Comparison of ENCODE assay signal across 1 cellular context in genomic region chr1:207873055-207873890, GRCh38.
TF ChIP-seq lines count a peak whose summit lies in the region.

No MANE protein-coding gene starts in this region.

TF ChIP-seq in K562, 482 proteins besides CTCF, POLR2A, EP300 and RAD21 (continued from another document and continues in another):
- peak in 1 of 2 experiments; percentile 79; a peak in 2 of 4 replicates for TF ChIP-seq ETV6 (IDR thresholded peaks at IDR 0.05; ENCODE audit: borderline replicate concordance in 1 of 2, low read depth in 2 of 2, low read length in 1 of 2)
- TF ChIP-seq ETV6 (CRISPR knock-in tag; IDR thresholded peaks at IDR 0.05; ENCODE audit: borderline replicate concordance), result no peak
- no peak for TF ChIP-seq ZZZ3 (IDR thresholded peaks at IDR 0.05)
- TF ChIP-seq HINFP (tag; conservative IDR thresholded peaks at IDR 0.05; ENCODE audit: low read depth), result no peak
- TF ChIP-seq ZNF75A (CRISPR knock-in tag; IDR thresholded peaks at IDR 0.05), result no peak
- TF ChIP-seq ZNF584 (CRISPR knock-in tag; IDR thresholded peaks at IDR 0.05; ENCODE audit: low read depth), result peak; percentile 81; the same call in 1 of the 2 replicates
- TF ChIP-seq ZNF212 (CRISPR knock-in tag; IDR thresholded peaks at IDR 0.05), result no peak
- TF ChIP-seq PHF8 (IDR thresholded peaks at IDR 0.05; ENCODE audit: borderline replicate concordance, low read length), result no peak
- no peak for TF ChIP-seq TAF9B (IDR thresholded peaks at IDR 0.05; ENCODE audit: partially characterized antibody)
- TF ChIP-seq DPF2 (IDR thresholded peaks at IDR 0.05), result peak; percentile 54; the same call in 1 of the 2 replicates
- no peak for TF ChIP-seq ZFP91 (CRISPR knock-in tag; IDR thresholded peaks at IDR 0.05)
- TF ChIP-seq ZFPM2 (CRISPR knock-in tag; IDR thresholded peaks at IDR 0.05), result no peak
- no peak for TF ChIP-seq RERE (CRISPR knock-in tag; IDR thresholded peaks at IDR 0.05; ENCODE audit: borderline replicate concordance)
- no peak for TF ChIP-seq IRF9 (tag; IDR thresholded peaks at IDR 0.05)
- TF ChIP-seq ZNF277 (CRISPR knock-in tag; IDR thresholded peaks at IDR 0.05; ENCODE audit: borderline replicate concordance), result no peak
- no peak for TF ChIP-seq BRCA1 (IDR thresholded peaks at IDR 0.05)
- TF ChIP-seq BRCA1 (CRISPR knock-in tag; IDR thresholded peaks at IDR 0.05), result no peak
- TF ChIP-seq CBFB (CRISPR knock-in tag; IDR thresholded peaks at IDR 0.05), result no peak
- no peak; the same call in 1 of the 2 replicates for TF ChIP-seq RFX7 (CRISPR knock-in tag; IDR thresholded peaks at IDR 0.05)
- no peak for TF ChIP-seq ZNF311 (CRISPR knock-in tag; IDR thresholded peaks at IDR 0.05)
- no peak for TF ChIP-seq CREB3L1 (IDR thresholded peaks at IDR 0.05; ENCODE audit: borderline replicate concordance, low read depth)
- TF ChIP-seq PHTF2 (CRISPR knock-in tag; IDR thresholded peaks at IDR 0.05), result no peak
- TF ChIP-seq ZNF253 (CRISPR knock-in tag; conservative IDR thresholded peaks at IDR 0.05), result no peak
- TF ChIP-seq FOSL1 (tag; conservative IDR thresholded peaks at IDR 0.05), result no peak; the same call in 1 of the 2 replicates
- no peak for TF ChIP-seq POLR2B (IDR thresholded peaks at IDR 0.05; ENCODE audit: low read depth, partially characterized antibody)
- TF ChIP-seq ARNT (IDR thresholded peaks at IDR 0.05), result no peak
- TF ChIP-seq NFIX (CRISPR knock-in tag; IDR thresholded peaks at IDR 0.05; ENCODE audit: low read depth), result no peak
- TF ChIP-seq NCOA6 (IDR thresholded peaks at IDR 0.05), result no peak
- TF ChIP-seq NR3C1 (CRISPR knock-in tag; IDR thresholded peaks at IDR 0.05), result no peak
- no peak for TF ChIP-seq POLR2AphosphoS2 (IDR thresholded peaks at IDR 0.05; ENCODE audit: low read length)
- TF ChIP-seq POLR3A (IDR thresholded peaks at IDR 0.05; ENCODE audit: borderline replicate concordance, extremely low read depth, insufficient read depth, insufficient read length), result no peak
- TF ChIP-seq DNMT1 (IDR thresholded peaks at IDR 0.05), result no peak
- TF ChIP-seq SREBF2 (CRISPR knock-in tag; IDR thresholded peaks at IDR 0.05), result no peak
- no peak for TF ChIP-seq ZMIZ1 (IDR thresholded peaks at IDR 0.05; ENCODE audit: low read depth in 2 of 2, low read length in 2 of 2)
- TF ChIP-seq NFRKB (IDR thresholded peaks at IDR 0.05; ENCODE audit: low read depth), result no peak
- no peak for TF ChIP-seq EHMT2 (IDR thresholded peaks at IDR 0.05)
- TF ChIP-seq PURB (CRISPR knock-in tag; IDR thresholded peaks at IDR 0.05; ENCODE audit: low read depth), result no peak
- no peak for TF ChIP-seq ARHGAP35 (IDR thresholded peaks at IDR 0.05; ENCODE audit: partially characterized antibody)
- no peak for TF ChIP-seq KLF13 (tag; IDR thresholded peaks at IDR 0.05; ENCODE audit: borderline replicate concordance, low read depth)
- TF ChIP-seq CSDE1 (IDR thresholded peaks at IDR 0.05), result no peak
- no peak for TF ChIP-seq NR4A1 (CRISPR knock-in tag; IDR thresholded peaks at IDR 0.05)
- TF ChIP-seq NR4A1 (tag; IDR thresholded peaks at IDR 0.05), result no peak
- TF ChIP-seq PKNOX1 (IDR thresholded peaks at IDR 0.05), result 0 out of 2 replicates have a peak, but pooled peaks have one; percentile 18
- TF ChIP-seq DEAF1 (CRISPR knock-in tag; IDR thresholded peaks at IDR 0.05), result no peak
- TF ChIP-seq KLF6 (CRISPR knock-in tag; IDR thresholded peaks at IDR 0.05; ENCODE audit: borderline replicate concordance), result no peak; the same call in 1 of the 2 replicates
- 0 out of 2 replicates have a peak, but pooled peaks have one; percentile 31 for TF ChIP-seq ZBTB9 (CRISPR knock-in tag; IDR thresholded peaks at IDR 0.05)
